9 cellular contexts compared by ENCODE assay signal in the genomic region with DNA sequence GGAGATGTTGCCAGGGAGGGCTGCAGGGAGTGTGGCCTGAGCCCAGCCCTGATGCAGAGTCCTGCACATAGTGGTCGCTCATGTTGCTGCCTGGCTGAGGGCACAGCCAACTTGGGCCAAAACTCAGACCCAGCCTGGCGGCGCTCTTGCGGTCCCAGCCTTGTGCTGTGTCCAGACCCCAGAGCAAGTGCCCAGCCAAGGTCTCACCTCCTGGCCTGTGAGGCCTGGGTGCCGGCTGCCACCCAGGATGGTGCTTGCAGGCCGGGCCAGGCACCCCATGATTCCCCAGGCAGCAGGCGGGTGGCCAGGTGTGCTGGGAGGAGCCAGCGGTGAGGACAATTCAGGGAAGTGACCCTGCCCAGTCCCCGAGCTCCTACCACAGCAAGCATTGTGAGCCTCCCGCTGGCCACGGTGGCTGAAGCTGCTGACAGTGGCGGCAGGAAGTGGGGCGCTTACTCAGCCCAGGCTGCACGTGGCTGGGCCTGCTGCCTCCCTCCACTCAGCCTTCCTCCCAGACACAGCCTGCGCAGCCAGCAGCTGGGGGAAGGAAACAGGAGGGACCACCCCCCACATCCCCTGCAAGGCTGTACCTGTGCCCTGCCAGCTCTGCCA. TPM values are rescaled to one million over a fixed set of nuclear protein-coding genes. Genes with fewer than 3 reads are reported as not detected.
DNase-seq lines count a peak whose midpoint lies in the region; ATAC-seq and TF ChIP-seq lines count a peak whose summit lies in the region.
"Had no signal": no experiment of that assay in that cellular context is flagged by ENCODE, and none has a peak within 500 bp of the region (broad histone marks: within the 10 kb centered on the region; RNA-seq: fewer than 3 reads in every experiment).

No MANE protein-coding gene starts in this region.

- H3K4me1 ChIP-seq in gastroesophageal sphincter, result peaks cover 0 to 46% (median 13%) of the 10 kb centered on the region in 3 donors
- H3K4me1 ChIP-seq in skeletal muscle tissue (ENCODE audit: control insufficient read depth in 3 of 3, insufficient read depth in 3 of 3, low read length in 3 of 3), result peaks cover 24 to 37% (median 34%) of the 10 kb centered on the region in 3 donors

- ATAC-seq in gastroesophageal sphincter (peak; percentile 58), GM21447 (IDR thresholded peaks at IDR 0.05; ENCODE audit: unreplicated experiment) (no peak)

- H3K36me3 ChIP-seq in H7 (replicated peaks; ENCODE audit: control insufficient read depth, insufficient read depth, low read length) (no peaks in the 10 kb centered on the region), gastroesophageal sphincter (no peaks in the 10 kb centered on the region), skeletal muscle tissue (ENCODE audit: control insufficient read depth in 3 of 3, insufficient read depth in 3 of 3, low read length in 3 of 3) (no peaks in the 10 kb centered on the region)

- peaks cover 4% of the 10 kb centered on the region for H3K27me3 Mint-ChIP-seq in T-helper 2 cell treated with Interferon-gamma antibody and Interleukin-4, amounts not matched to agents 5 μg/mL and 100 μg/mL, for 36 hours (ENCODE audit: low read depth)

- no peak overlapping the region for H3K27ac Mint-ChIP-seq in T-helper 2 cell treated with Interferon-gamma antibody and Interleukin-4, amounts not matched to agents 5 μg/mL and 100 μg/mL, for 36 hours

- no peaks in the 10 kb centered on the region for H3K27me3 ChIP-seq in H7 (ENCODE audit: control insufficient read depth, insufficient read depth, low read length)
- H3K27me3 ChIP-seq in gastroesophageal sphincter, result no peaks in the 10 kb centered on the region
- H3K27me3 ChIP-seq in skeletal muscle tissue (ENCODE audit: control insufficient read depth in 3 of 3, insufficient read depth in 3 of 3, low read length in 3 of 3), result no peaks in the 10 kb centered on the region

- H3K36me3 Mint-ChIP-seq in T-helper 2 cell treated with Interferon-gamma antibody and Interleukin-4, amounts not matched to agents 5 μg/mL and 100 μg/mL, for 36 hours (ENCODE audit: low read depth), result no peaks in the 10 kb centered on the region

- H3K4me3 ChIP-seq in H7 (ENCODE audit: insufficient read depth, low read depth, low read length) (no peak overlapping the region), gastroesophageal sphincter (no peak overlapping the region), skeletal muscle tissue (ENCODE audit: low read length in 3 of 3) (no peak overlapping the region)

- H3K27ac ChIP-seq in gastroesophageal sphincter (peak overlapping the region in 2 of 4 donors; percentile 53 to 69), skeletal muscle tissue (ENCODE audit: low read depth, low read length) (peak overlapping the region; percentile 36)

- H3K9me3 Mint-ChIP-seq in T-helper 2 cell treated with Interferon-gamma antibody and Interleukin-4, amounts not matched to agents 5 μg/mL and 100 μg/mL, for 36 hours, result no peaks in the 10 kb centered on the region
- H3K9me3 Mint-ChIP-seq: nephron had no signal

- H3K9me3 ChIP-seq in gastroesophageal sphincter (no peaks in the 10 kb centered on the region), skeletal muscle tissue (ENCODE audit: control insufficient read depth in 3 of 3, low read length in 3 of 3) (no peaks in the 10 kb centered on the region)

- WGBS in gastroesophageal sphincter (ENCODE audit: low coverage in 1 of 2), 2 donors, result no CpG with 5 or more reads among the region's 15 CpGs

- TF ChIP-seq EP300 in gastroesophageal sphincter (IDR thresholded peaks at IDR 0.05), result no peak

- no peak for TF ChIP-seq POLR2A in gastroesophageal sphincter (IDR thresholded peaks at IDR 0.05)

- H3K4me3 Mint-ChIP-seq in T-helper 2 cell treated with Interferon-gamma antibody and Interleukin-4, amounts not matched to agents 5 μg/mL and 100 μg/mL, for 36 hours, result no peak overlapping the region
- H3K4me3 Mint-ChIP-seq: nephron had no signal

- no peak for TF ChIP-seq CTCF in gastroesophageal sphincter (IDR thresholded peaks at IDR 0.05)
- no peak for TF ChIP-seq CTCF in GM20000 (IDR thresholded peaks at IDR 0.05; ENCODE audit: extremely low read depth, missing control alignments)

- DNase-seq in H7 (peak; percentile 61), hippocampal formation (lab: John Stamatoyannopoulos, UW) (no peak), HT-29 (ENCODE audit: low spot score) (no peak), GM20000 (ENCODE audit: low spot score) (no peak)
- peak; percentile 11 for DNase-seq in T-helper 2 cell treated with Interferon-gamma antibody and Interleukin-4, amounts not matched to agents 5 μg/mL and 100 μg/mL, for 36 hours (ENCODE audit: low spot score)

- H3K4me1 Mint-ChIP-seq in T-helper 2 cell treated with Interferon-gamma antibody and Interleukin-4, amounts not matched to agents 5 μg/mL and 100 μg/mL, for 36 hours (ENCODE audit: low read depth), result peaks cover 3% of the 10 kb centered on the region

- H3K9ac ChIP-seq in skeletal muscle tissue (ENCODE audit: low read depth in 1 of 3, low read length in 3 of 3), result no peak overlapping the region

RNA-seq across cellular contexts. Expression of a gene that starts 17.7 kb away (rescaled TPM):
- 4.6 and 6.9 TPM in 2 replicates for total RNA-seq in H7 (2014; rRNA removed; shearing (Covaris generic))
- total RNA-seq in gastroesophageal sphincter (10 to 100 TPM; 11.2 to 21.0 (median 16.5) TPM), skeletal muscle tissue (8.9 TPM)
- total RNA-seq in HT-29 (2014; rRNA removed; shearing (Covaris generic)), result 1.5 and 1.8 TPM in 2 replicates

RNA-seq across cellular contexts. Expression of a gene that starts 29.6 kb away (rescaled TPM):
- total RNA-seq in H7 (2014; rRNA removed; shearing (Covaris generic)), result 50.5 and 51.8 TPM in 2 replicates
- total RNA-seq in gastroesophageal sphincter (10 to 100 TPM; 28.1 to 56.2 (median 36.6) TPM), skeletal muscle tissue (18.8 TPM)
- total RNA-seq in HT-29 (2014; rRNA removed; shearing (Covaris generic)), result 57.0 and 70.2 TPM in 2 replicates

RNA-seq across cellular contexts. Expression of a gene that starts 50.0 kb away (rescaled TPM):
- 5.4 and 12.4 TPM in 2 replicates for total RNA-seq in H7 (2014; rRNA removed; shearing (Covaris generic))
- total RNA-seq in gastroesophageal sphincter (10 to 100 TPM in 1 of 4 donors, 1 to 10 TPM in 3; 4.0 to 10.2 (median 8.2) TPM), skeletal muscle tissue (3.1 TPM)
- total RNA-seq in HT-29 (2014; rRNA removed; shearing (Covaris generic)), result 9.4 and 17.4 TPM in 2 replicates

Comparison
In these comparisons a context has a peak if more than half of its experiments do, and no peak if none do; other contexts are left out.
1. DNase-seq: peak in H7 (single experiment) and T-helper 2 cell treated with Interferon-gamma antibody and Interleukin-4, amounts not matched to agents 5 μg/mL and 100 μg/mL, for 36 hours (single experiment); none in hippocampal formation (0 of 2), HT-29 (single experiment) and GM20000 (single experiment).